ENCODE assay signal across 8 cellular contexts in the genomic region with DNA sequence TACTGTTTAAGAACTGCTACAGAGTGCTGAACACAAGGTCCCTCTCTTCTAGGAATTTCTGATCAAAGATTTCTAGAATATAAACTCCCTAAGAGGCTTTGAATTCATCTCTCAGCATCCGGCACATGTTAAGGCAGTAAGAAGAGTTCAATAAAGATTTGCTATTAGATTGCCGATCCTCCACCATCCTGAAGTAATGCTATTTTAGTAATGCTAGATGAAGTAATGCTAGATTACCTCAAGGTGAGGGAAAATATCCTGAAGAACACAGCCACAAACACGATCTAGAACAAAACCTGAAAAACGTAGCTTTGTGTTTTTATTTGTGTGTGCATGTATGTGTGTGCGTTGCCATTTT. TPM values are rescaled to one million over a fixed set of nuclear protein-coding genes. Genes with fewer than 3 reads are reported as not detected.
A peak's percentile ranks its signal among the peaks of the same experiment; 100 is the strongest.
DNase-seq lines count a peak whose midpoint lies in the region; ATAC-seq, FAIRE-seq and TF ChIP-seq lines count a peak whose summit lies in the region.

No MANE protein-coding gene starts in this region.

- H3K4me3 Mint-ChIP-seq in MCF 10A (ENCODE audit: unreplicated experiment) = peak overlapping the region; percentile 80

- no peak for ATAC-seq in left ventricle myocardium superior
- ATAC-seq in esophagus mucosa = no peak
- ATAC-seq in HG03025 (IDR thresholded peaks at IDR 0.05; ENCODE audit: low FRiP score, unreplicated experiment) = no peak

- 0% methylated on average over 2 of the region's 5 CpGs for WGBS in mesodermal cell (ENCODE audit: insufficient coverage in 2 of 2), 2 experiments

- CTCF ChIA-PET in MCF 10A (lab: Yijun Ruan, JAX) = interaction anchor here (1.1 kb wide), 1 partner anchor 9 kb away, joined by 5 read pairs; no protein-coding TSS in a partner anchor

- H3K27ac Mint-ChIP-seq in MCF 10A (ENCODE audit: low read depth, unreplicated experiment) = peak overlapping the region; percentile 82

- peaks cover 0 to 61% of the 10 kb centered on the region in 2 donors for H3K4me1 ChIP-seq in right atrium auricular region
- H3K4me1 ChIP-seq in mesodermal cell (ENCODE audit: control insufficient read depth, insufficient read depth, low read length, poor library complexity, severe bottlenecking) = peaks cover 34% of the 10 kb centered on the region

- FAIRE-seq in HTR-8/SVneo (lab: Jason Lieb, UNC) = no peak

- POLR2A ChIA-PET in MCF 10A (lab: Yijun Ruan, JAX) = interaction anchor here (0.6 to 3.5 kb wide), 25 partner anchors 9 to 726 kb away, joined by 3 to 250 read pairs (median 4); a partner anchor contains a TSS

- peak overlapping the region; percentile 96 to 98 for H3K27ac ChIP-seq in right atrium auricular region
- peak overlapping the region; percentile 100 for H3K27ac ChIP-seq in mesodermal cell (ENCODE audit: low read depth, low read length, severe bottlenecking)

- DNase-seq in right atrium auricular region (ENCODE audit: low spot score) (no peak), left ventricle myocardium superior (no peak), MCF 10A (ENCODE audit: unreplicated experiment) (no peak), HTR-8/SVneo (ENCODE audit: insufficient read length, low spot score) (no peak)
- no peak for DNase-seq in NK-92 treated with Interleukin-12 subunit alpha and Interleukin-12 subunit beta, amount 100 ng/mL, for 24 hours (lab: John Stamatoyannopoulos, UW)

- H3K36me3 ChIP-seq in right atrium auricular region = peaks cover 33% of the 10 kb centered on the region
- H3K36me3 ChIP-seq in mesodermal cell (ENCODE audit: control insufficient read depth, insufficient read depth, low read length) = peaks cover 36% of the 10 kb centered on the region

- TSS peak; percentile 90 for BruUV-seq in MCF 10A (replicated peaks; lab: Mats Ljungman, UMichigan)

- H3K27me3 ChIP-seq in right atrium auricular region = no peaks in the 10 kb centered on the region

- no peaks in the 10 kb centered on the region for H3K27me3 Mint-ChIP-seq in MCF 10A (ENCODE audit: insufficient read depth, unreplicated experiment)

- H3K9me3 ChIP-seq in right atrium auricular region (no peaks in the 10 kb centered on the region), mesodermal cell (ENCODE audit: control insufficient read depth, low read length) (no peaks in the 10 kb centered on the region)

- no peak for TF ChIP-seq CTCF in right atrium auricular region (IDR thresholded peaks at IDR 0.05)
- TF ChIP-seq CTCF in MCF 10A (IDR thresholded peaks at IDR 0.05; ENCODE audit: unreplicated experiment) = no peak

- H3K36me3 Mint-ChIP-seq in MCF 10A (ENCODE audit: insufficient read depth, unreplicated experiment) = peaks cover 36% of the 10 kb centered on the region

- H3K4me3 ChIP-seq in right atrium auricular region = peak overlapping the region; percentile 96 to 98
- H3K4me3 ChIP-seq in mesodermal cell (ENCODE audit: extremely low read depth, insufficient read depth, low read length, poor library complexity, severe bottlenecking) = peak overlapping the region; percentile 90

- H3K9me3 Mint-ChIP-seq in MCF 10A (ENCODE audit: unreplicated experiment) = no peaks in the 10 kb centered on the region

- intact Hi-C loops in left ventricle myocardium superior (cut with micrococcal nuclease) = no loop called here
- intact Hi-C loops in MCF 10A (cut with micrococcal nuclease) = loop anchor here (5.0 kb wide), 1 partner anchor 331 kb away; no protein-coding TSS in a partner anchor

- H3K4me1 Mint-ChIP-seq in MCF 10A (ENCODE audit: insufficient read depth, unreplicated experiment) = peaks cover 42% of the 10 kb centered on the region

RNA-seq across cellular contexts. Expression of a gene that starts 0.9 kb away (rescaled TPM):
- total RNA-seq in right atrium auricular region = 100 to 1,000 TPM; 180 to 231 TPM
- 168 TPM for total RNA-seq in left ventricle myocardium superior
- total RNA-seq in MCF 10A (2022) = 175 and 229 TPM in 2 replicates
- 436 TPM for polyA plus RNA-seq in mesodermal cell (2013, experiment 1 of 2)
- 410 TPM for polyA plus RNA-seq in mesodermal cell (2013, experiment 2 of 2)
- 403 TPM for total RNA-seq in esophagus mucosa

RNA-seq across cellular contexts. Expression of a gene that starts 13.4 kb away (rescaled TPM):
- total RNA-seq in right atrium auricular region (1,000 to 10,000 TPM; 1,108 to 5,712 TPM), left ventricle myocardium superior (1,328 TPM), MCF 10A (2022) (286 and 332 TPM in 2 replicates), esophagus mucosa (241 TPM)
- 586 TPM for polyA plus RNA-seq in mesodermal cell (2013, experiment 1 of 2)
- polyA plus RNA-seq in mesodermal cell (2013, experiment 2 of 2) = 589 TPM

RNA-seq across cellular contexts. Expression of a gene that starts 41.2 kb away (rescaled TPM):
- total RNA-seq in right atrium auricular region (100 to 1,000 TPM; 357 to 410 TPM), left ventricle myocardium superior (724 TPM), MCF 10A (2022) (0.21 and 0.88 TPM in 2 replicates), esophagus mucosa (0.32 TPM)
- polyA plus RNA-seq in mesodermal cell (2013, experiment 1 of 2) = 0.81 TPM
- polyA plus RNA-seq in mesodermal cell (2013, experiment 2 of 2) = 0.35 TPM

Comparison
In these comparisons a context has a peak if more than half of its experiments do, and no peak if none do; other contexts are left out.
1. RNA of a gene that starts 41.2 kb away (total RNA-seq): 724 TPM in left ventricle myocardium superior (single experiment) and 357 to 410 TPM in right atrium auricular region; 0.32 TPM in esophagus mucosa (single experiment) and 0.21 to 0.88 TPM in MCF 10A; every median in the first group is over 100 times any median in the second.